8 cellular contexts compared by ENCODE assay signal in genomic region chr16:528111-529011, GRCh38. TPM values are rescaled to one million over a fixed set of nuclear protein-coding genes. Genes with fewer than 3 reads are reported as not detected.
DNase-seq lines count a peak whose midpoint lies in the region; ATAC-seq and TF ChIP-seq lines count a peak whose summit lies in the region.

No MANE protein-coding gene starts in this region.

- H3K4me1 Mint-ChIP-seq in activated CD8-positive, alpha-beta memory T cell treated with anti-CD3 and anti-CD28 coated beads, Interleukin-2, amount 10 ng/mL, durations not matched to agents 7 days and 5 days: peaks cover 46% of the 10 kb centered on the region

- peak overlapping the region; percentile 92 for H3K4me3 Mint-ChIP-seq in activated CD8-positive, alpha-beta memory T cell treated with anti-CD3 and anti-CD28 coated beads, Interleukin-2, amount 10 ng/mL, durations not matched to agents 7 days and 5 days

- peak; percentile 8 for ATAC-seq in GM21360 (IDR thresholded peaks at IDR 0.05; ENCODE audit: unreplicated experiment)
- ATAC-seq in activated CD8-positive, alpha-beta memory T cell treated with anti-CD3 and anti-CD28 coated beads, Interleukin-2, amount 10 ng/mL, durations not matched to agents 7 days and 5 days: peak; percentile 11
- ATAC-seq in HG02870 (IDR thresholded peaks at IDR 0.05; ENCODE audit: unreplicated experiment): no peak

- peaks cover 69% of the 10 kb centered on the region for H3K4me1 ChIP-seq in BLaER1
- peaks cover 9% of the 10 kb centered on the region for H3K4me1 ChIP-seq in parathyroid adenoma

- H3K9me3 ChIP-seq in BLaER1 (no peaks in the 10 kb centered on the region), parathyroid adenoma (ENCODE audit: control insufficient read depth, low read length) (no peaks in the 10 kb centered on the region)

- H3K27ac Mint-ChIP-seq in activated CD8-positive, alpha-beta memory T cell treated with anti-CD3 and anti-CD28 coated beads, Interleukin-2, amount 10 ng/mL, durations not matched to agents 7 days and 5 days: peak overlapping the region; percentile 95

- H3K9me3 Mint-ChIP-seq in activated CD8-positive, alpha-beta memory T cell treated with anti-CD3 and anti-CD28 coated beads, Interleukin-2, amount 10 ng/mL, durations not matched to agents 7 days and 5 days (ENCODE audit: low read depth): no peaks in the 10 kb centered on the region

- peak overlapping the region; percentile 1 for H2AFZ ChIP-seq in parathyroid adenoma

- CTCF ChIA-PET in activated CD8-positive, alpha-beta memory T cell treated with anti-CD3 and anti-CD28 coated beads, Interleukin-2, amount 10 ng/mL, durations not matched to agents 7 days and 5 days (lab: Charles Lee): interaction anchor here (1.2 to 1.7 kb wide), 4 partner anchors 13 to 121 kb away, joined by 3 to 4 read pairs (median 4); partner anchors contain the start of genes METTL26 and WDR90

- H3K27me3 ChIP-seq in BLaER1 (no peaks in the 10 kb centered on the region), parathyroid adenoma (ENCODE audit: control insufficient read depth, insufficient read depth, low read length) (no peaks in the 10 kb centered on the region)

- H3K4me2 ChIP-seq in BLaER1 (peak overlapping the region; percentile 97), parathyroid adenoma (ENCODE audit: low read length) (peak overlapping the region; percentile 95)

- peaks cover 54% of the 10 kb centered on the region for H3K36me3 ChIP-seq in BLaER1
- no peaks in the 10 kb centered on the region for H3K36me3 ChIP-seq in parathyroid adenoma (ENCODE audit: control insufficient read depth, insufficient read depth, low read length)

- no peaks in the 10 kb centered on the region for H3K27me3 Mint-ChIP-seq in activated CD8-positive, alpha-beta memory T cell treated with anti-CD3 and anti-CD28 coated beads, Interleukin-2, amount 10 ng/mL, durations not matched to agents 7 days and 5 days

- peaks cover 44% of the 10 kb centered on the region for H3K79me2 ChIP-seq in parathyroid adenoma

- peaks cover 83% of the 10 kb centered on the region for H4K20me1 ChIP-seq in BLaER1

- TF ChIP-seq CTCF in parathyroid adenoma (IDR thresholded peaks at IDR 0.05): no peak

- H3K9ac ChIP-seq in BLaER1 (peak overlapping the region; percentile 92), parathyroid adenoma (no peak overlapping the region)

- H3K36me3 Mint-ChIP-seq in activated CD8-positive, alpha-beta memory T cell treated with anti-CD3 and anti-CD28 coated beads, Interleukin-2, amount 10 ng/mL, durations not matched to agents 7 days and 5 days: peaks cover 2% of the 10 kb centered on the region

- DNase-seq in LoVo (ENCODE audit: low spot score) (peak; percentile 76), fibroblast of peridontal ligament (ENCODE audit: extremely low read depth) (peak; percentile 52), NCI-H2227 (lab: John Stamatoyannopoulos, UW; ENCODE audit: unreplicated experiment) (no peak)
- peak; percentile 69 for DNase-seq in activated CD8-positive, alpha-beta memory T cell treated with anti-CD3 and anti-CD28 coated beads, Interleukin-2, amount 10 ng/mL, durations not matched to agents 7 days and 5 days

- H3K4me3 ChIP-seq in BLaER1 (peak overlapping the region; percentile 96), parathyroid adenoma (ENCODE audit: low read depth, low read length) (peak overlapping the region; percentile 85)

- peak overlapping the region; percentile 95 for H3K27ac ChIP-seq in BLaER1
- H3K27ac ChIP-seq in parathyroid adenoma: peak overlapping the region; percentile 7

RNA-seq across cellular contexts. Expression of gene CAPN15, which starts 0.8 kb away (rescaled TPM):
- 100 to 1,000 TPM; 113 to 121 TPM for total RNA-seq in activated CD8-positive, alpha-beta memory T cell treated with anti-CD3 and anti-CD28 coated beads, Interleukin-2, amount 10 ng/mL, durations not matched to agents 7 days and 5 days

RNA-seq across cellular contexts. Expression of gene PRR35, which starts 31.8 kb away (rescaled TPM):
- not detected for total RNA-seq in activated CD8-positive, alpha-beta memory T cell treated with anti-CD3 and anti-CD28 coated beads, Interleukin-2, amount 10 ng/mL, durations not matched to agents 7 days and 5 days

RNA-seq across cellular contexts. Expression of gene NHLRC4, which starts 38.4 kb away (rescaled TPM):
- total RNA-seq in activated CD8-positive, alpha-beta memory T cell treated with anti-CD3 and anti-CD28 coated beads, Interleukin-2, amount 10 ng/mL, durations not matched to agents 7 days and 5 days: 1 to 10 TPM in 1 of 2 experiments, under 1 TPM in 1; 0.94 to 1.2 TPM

RNA-seq across cellular contexts. Expression of gene PIGQ, which starts 41.4 kb away (rescaled TPM):
- total RNA-seq in activated CD8-positive, alpha-beta memory T cell treated with anti-CD3 and anti-CD28 coated beads, Interleukin-2, amount 10 ng/mL, durations not matched to agents 7 days and 5 days: 10 to 100 TPM; 38.8 to 41.0 TPM
